In genomic region chr19:47610902-47611301, GRCh38 we compare ENCODE assay signal across 8 cellular contexts. TPM values are rescaled to one million over a fixed set of nuclear protein-coding genes. Genes with fewer than 3 reads are reported as not detected.
DNase-seq lines count a peak whose midpoint lies in the region; ATAC-seq and TF ChIP-seq lines count a peak whose summit lies in the region.

No MANE protein-coding gene starts in this region.

- peaks cover 8% of the 10 kb centered on the region for H3K27me3 Mint-ChIP-seq in CD4-positive, CD25-positive, alpha-beta regulatory T cell
- H3K27me3 Mint-ChIP-seq in endodermal cell (ENCODE audit: insufficient read depth) (no peaks in the 10 kb centered on the region), osteocyte (ENCODE audit: unreplicated experiment) (no peaks in the 10 kb centered on the region)

- no peaks in the 10 kb centered on the region for H3K9me2 ChIP-seq in PC-3 (replicated peaks; ENCODE audit: low read length)

- in situ Hi-C loops in GM13977 (cut with MboI; ENCODE audit: low pct_unique_long_range_greater_than_20kb, low sequenced_read_pairs, unreplicated experiment): no loop called here

- peaks cover 14 to 59% (median 38%) of the 10 kb centered on the region in 4 donors for H3K4me1 Mint-ChIP-seq in CD4-positive, CD25-positive, alpha-beta regulatory T cell
- H3K4me1 Mint-ChIP-seq in endodermal cell: peaks cover 31% of the 10 kb centered on the region
- peaks cover 36% of the 10 kb centered on the region for H3K4me1 Mint-ChIP-seq in osteocyte (ENCODE audit: unreplicated experiment)

- peak overlapping the region; percentile 72 for H3K27ac ChIP-seq in CD4-positive, CD25-positive, alpha-beta regulatory T cell (ENCODE audit: insufficient read depth, low read length, poor library complexity, severe bottlenecking)
- no peak overlapping the region for H3K27ac ChIP-seq in PC-3 (ENCODE audit: low read length)
- H3K27ac ChIP-seq in endodermal cell (ENCODE audit: low read depth, low read length): no peak overlapping the region

- H3K27me3 ChIP-seq in CD4-positive, CD25-positive, alpha-beta regulatory T cell (ENCODE audit: control insufficient read depth, insufficient read depth, low read length): no peaks in the 10 kb centered on the region
- H3K27me3 ChIP-seq in PC-3 (ENCODE audit: low read length) (no peaks in the 10 kb centered on the region), endodermal cell (ENCODE audit: control insufficient read depth, insufficient read depth, low read length, poor library complexity, severe bottlenecking) (no peaks in the 10 kb centered on the region)

- no peak overlapping the region for H2AFZ ChIP-seq in PC-3 (ENCODE audit: low read length)

- peaks cover 0 to 3% (median 0%) of the 10 kb centered on the region in 7 donors for H3K9me3 Mint-ChIP-seq in CD4-positive, CD25-positive, alpha-beta regulatory T cell
- H3K9me3 Mint-ChIP-seq in endodermal cell (no peaks in the 10 kb centered on the region), osteocyte (ENCODE audit: unreplicated experiment) (no peaks in the 10 kb centered on the region)

- no peak for ATAC-seq in CD4-positive, CD25-positive, alpha-beta regulatory T cell (ENCODE audit: low read depth in 2 of 2)
- no peak for ATAC-seq in PC-3
- ATAC-seq in GM19395 (IDR thresholded peaks at IDR 0.05; ENCODE audit: unreplicated experiment): no peak

- H3K79me2 ChIP-seq in PC-3 (ENCODE audit: low read length): peaks cover 80% of the 10 kb centered on the region

- H3K4me3 ChIP-seq in CD4-positive, CD25-positive, alpha-beta regulatory T cell (ENCODE audit: low read depth, low read length): peak overlapping the region; percentile 70
- H3K4me3 ChIP-seq in PC-3 (ENCODE audit: low read length) (peak overlapping the region; percentile 77), endodermal cell (ENCODE audit: low read length) (peak overlapping the region; percentile 80)

- no peaks in the 10 kb centered on the region for H3K9me3 ChIP-seq in CD4-positive, CD25-positive, alpha-beta regulatory T cell (ENCODE audit: control insufficient read depth in 2 of 2, low read length in 2 of 2)
- H3K9me3 ChIP-seq in PC-3 (ENCODE audit: low read length) (no peaks in the 10 kb centered on the region), endodermal cell (ENCODE audit: control insufficient read depth, low read length) (no peaks in the 10 kb centered on the region)

- intact Hi-C loops in PC-3 (cut with micrococcal nuclease): no loop called here

- H3F3A ChIP-seq in PC-3 (ENCODE audit: low read length, unreplicated experiment): no peaks in the 10 kb centered on the region

- H3K4me1 ChIP-seq in CD4-positive, CD25-positive, alpha-beta regulatory T cell (ENCODE audit: control insufficient read depth, insufficient read depth, low read length, poor library complexity, severe bottlenecking): peaks cover 36% of the 10 kb centered on the region
- peaks cover 8% of the 10 kb centered on the region; the same call in 1 of the 2 replicates for H3K4me1 ChIP-seq in PC-3 (ENCODE audit: insufficient read depth, low read length)
- H3K4me1 ChIP-seq in endodermal cell (ENCODE audit: control insufficient read depth, insufficient read depth, low read length): peaks cover 18% of the 10 kb centered on the region

- peak overlapping the region; percentile 84 to 97 (median 89) for H3K4me3 Mint-ChIP-seq in CD4-positive, CD25-positive, alpha-beta regulatory T cell
- H3K4me3 Mint-ChIP-seq in endodermal cell: peak overlapping the region; percentile 83
- H3K4me3 Mint-ChIP-seq in osteocyte (ENCODE audit: unreplicated experiment): peak overlapping the region; percentile 92

- TSS peak; percentile 37 for BruUV-seq in PC-3 (replicated peaks; lab: Mats Ljungman, UMichigan)

- no peak for TF ChIP-seq CTCF in PC-3 (conservative IDR thresholded peaks at IDR 0.05; ENCODE audit: low read depth, low read length)
- no peak for TF ChIP-seq CTCF in endodermal cell (conservative IDR thresholded peaks at IDR 0.05)
- TF ChIP-seq CTCF in osteocyte (IDR thresholded peaks at IDR 0.05): no peak
- TF ChIP-seq CTCF in GM13977 (IDR thresholded peaks at IDR 0.05; ENCODE audit: extremely low read depth, insufficient read depth, missing control alignments): no peak

- POLR2A ChIA-PET in PC-3 (lab: Charles Lee; ENCODE audit: unreplicated experiment): no interaction called here

- peaks cover 8% of the 10 kb centered on the region for H3K36me3 ChIP-seq in CD4-positive, CD25-positive, alpha-beta regulatory T cell (ENCODE audit: control insufficient read depth, insufficient read depth, low read length)
- H3K36me3 ChIP-seq in PC-3 (ENCODE audit: low read depth, low read length) (no peaks in the 10 kb centered on the region), endodermal cell (ENCODE audit: control insufficient read depth, insufficient read depth, low read length) (peaks cover 31% of the 10 kb centered on the region)

- H4K20me1 ChIP-seq in PC-3 (ENCODE audit: low read length): peaks cover 3% of the 10 kb centered on the region; the same call in 1 of the 2 replicates

- H3K9ac ChIP-seq in PC-3 (ENCODE audit: low read length) (no peak overlapping the region), endodermal cell (ENCODE audit: extremely low read depth, low read length, poor library complexity, severe bottlenecking) (no peak overlapping the region)

- no peak for DNase-seq in CD4-positive, CD25-positive, alpha-beta regulatory T cell
- no peak for DNase-seq in PC-3
- DNase-seq in endodermal cell: no peak
- no peak for DNase-seq in osteocyte (ENCODE audit: extremely low spot score, unreplicated experiment)
- DNase-seq in NCI-H1436 (lab: John Stamatoyannopoulos, UW): no peak
- DNase-seq in NOMO-1 (lab: John Stamatoyannopoulos, UW; ENCODE audit: unreplicated experiment in 2 of 2): no peak
- no peak for DNase-seq in GM13977 (ENCODE audit: low spot score)

- H3K27ac Mint-ChIP-seq in CD4-positive, CD25-positive, alpha-beta regulatory T cell: peak overlapping the region; percentile 80 to 93 (median 88)
- H3K27ac Mint-ChIP-seq in endodermal cell (peak overlapping the region; percentile 86), osteocyte (ENCODE audit: unreplicated experiment) (peak overlapping the region; percentile 74)

- H3K36me3 Mint-ChIP-seq in CD4-positive, CD25-positive, alpha-beta regulatory T cell: peaks cover 14% of the 10 kb centered on the region
- H3K36me3 Mint-ChIP-seq in endodermal cell (ENCODE audit: low read depth) (peaks cover 29% of the 10 kb centered on the region), osteocyte (ENCODE audit: unreplicated experiment) (peaks cover 2% of the 10 kb centered on the region)

- 90 to 92% methylated on average over 7 of the region's 7 CpGs for WGBS in endodermal cell (ENCODE audit: insufficient coverage in 1 of 2, insufficient read length in 1 of 2), 2 experiments

- H3K4me2 ChIP-seq in PC-3 (ENCODE audit: low read length): peak overlapping the region; percentile 92

- CTCF ChIA-PET in PC-3 (lab: Charles Lee): no interaction called here

RNA-seq across cellular contexts. Expression of gene BICRA, which starts 2.0 kb away (rescaled TPM):
- 43.8 TPM for total RNA-seq in CD4-positive, CD25-positive, alpha-beta regulatory T cell
- under 1 TPM; 0.25 to 0.75 (median 0.49) TPM for polyA plus RNA-seq in CD4-positive, CD25-positive, alpha-beta regulatory T cell
- 1.2 and 2.4 TPM in 2 replicates for total RNA-seq in PC-3 (2014; rRNA removed)
- total RNA-seq in endodermal cell: 10 to 100 TPM; 30.0 to 30.1 TPM
- polyA plus RNA-seq in endodermal cell (2013, experiment 1 of 2): 20.1 TPM
- 19.1 TPM for polyA plus RNA-seq in endodermal cell (2013, experiment 2 of 2)
- total RNA-seq in osteocyte: 17.1 and 20.4 TPM in 2 replicates

RNA-seq across cellular contexts. Expression of gene ZNF541, which starts 38.0 kb away (rescaled TPM):
- 0.52 TPM for total RNA-seq in CD4-positive, CD25-positive, alpha-beta regulatory T cell
- under 1 TPM in 3 of 4 donors, not detected in 1; 0.07 to 0.42 (median 0.23) TPM for polyA plus RNA-seq in CD4-positive, CD25-positive, alpha-beta regulatory T cell
- total RNA-seq in PC-3 (2014; rRNA removed): not detected in 2 replicates
- total RNA-seq in endodermal cell: not detected
- not detected for polyA plus RNA-seq in endodermal cell (2013, experiment 1 of 2)
- not detected for polyA plus RNA-seq in endodermal cell (2013, experiment 2 of 2)
- not detected in 2 replicates for total RNA-seq in osteocyte
